Comparison of ENCODE assay signal across 8 cellular contexts in the genomic region with DNA sequence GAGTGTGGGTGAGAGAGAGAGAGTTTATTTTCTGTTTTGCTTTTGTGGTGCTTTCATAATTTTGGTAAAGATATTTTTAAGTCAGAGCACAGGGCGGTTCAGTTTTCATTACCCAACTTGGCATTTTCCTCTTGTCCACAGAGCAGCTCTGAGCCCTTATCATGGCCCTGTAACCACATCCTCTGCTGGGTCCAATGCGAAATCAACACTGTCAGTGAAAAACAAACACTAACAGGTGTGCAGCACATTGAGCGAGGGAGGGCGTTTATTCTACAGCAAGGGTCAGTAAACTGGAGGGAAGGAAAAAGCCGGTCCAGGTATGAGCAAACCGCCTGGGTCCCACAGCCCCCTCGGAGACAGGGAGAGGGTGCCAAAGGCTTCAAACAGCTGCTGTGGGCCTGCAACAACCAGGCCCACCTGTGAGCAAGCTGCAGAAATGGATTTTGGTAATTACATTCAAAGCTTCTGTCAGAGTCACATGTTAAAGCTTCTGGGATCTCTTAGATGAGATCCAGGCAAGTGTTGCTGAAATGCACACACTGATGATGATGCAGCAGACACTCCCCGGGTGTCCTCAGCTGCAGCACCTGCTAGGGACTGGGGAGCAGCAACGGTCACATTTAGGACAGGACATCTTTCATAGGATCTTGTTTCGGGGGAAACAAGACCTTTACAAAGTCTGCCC.
DNase-seq lines count a peak whose midpoint lies in the region; ATAC-seq and TF ChIP-seq lines count a peak whose summit lies in the region.

No MANE protein-coding gene starts in this region.

- H3K36me3 Mint-ChIP-seq in activated naive CD8-positive, alpha-beta T cell treated with anti-CD3 and anti-CD28 coated beads for 36 hours = no peaks in the 10 kb centered on the region
- H3K36me3 Mint-ChIP-seq in CD14-positive monocyte = no peaks in the 10 kb centered on the region

- H3K27ac ChIP-seq in heart right ventricle (peak overlapping the region in 1 of 10 donors; percentile 13), right atrium auricular region (no peak overlapping the region)

- peak in 1 of 2 donors; percentile 21 for DNase-seq in heart right ventricle
- no peak for DNase-seq in right atrium auricular region (ENCODE audit: low spot score)
- DNase-seq in NCI-H2196 treated with DMSO at 0.1 percent for 48 hours (lab: John Stamatoyannopoulos, UW; ENCODE audit: unreplicated experiment) = peak; percentile 86
- no peak for DNase-seq in activated naive CD8-positive, alpha-beta T cell treated with anti-CD3 and anti-CD28 coated beads for 36 hours
- no peak for DNase-seq in stimulated activated CD4-positive, alpha-beta T cell treated with anti-CD3 and anti-CD28 coated beads, Interleukin-2, amount 100 ng/mL, for 24 hours
- DNase-seq in CD14-positive monocyte (ENCODE audit: low spot score) = no peak

- H3K4me1 Mint-ChIP-seq in activated naive CD8-positive, alpha-beta T cell treated with anti-CD3 and anti-CD28 coated beads for 36 hours = peaks cover 33% of the 10 kb centered on the region
- H3K4me1 Mint-ChIP-seq in CD14-positive monocyte = peaks cover 6% of the 10 kb centered on the region

- no peak overlapping the region for H3K4me3 Mint-ChIP-seq in activated naive CD8-positive, alpha-beta T cell treated with anti-CD3 and anti-CD28 coated beads for 36 hours
- H3K4me3 Mint-ChIP-seq in CD14-positive monocyte = no peak overlapping the region

- TF ChIP-seq CTCF in heart right ventricle (IDR thresholded peaks at IDR 0.05) (no peak), right atrium auricular region (IDR thresholded peaks at IDR 0.05) (no peak), CD14-positive monocyte (IDR thresholded peaks at IDR 0.05) (no peak)

- WGBS in heart right ventricle, 2 donors = 79% methylated on average over 10 of the region's 10 CpGs

- intact Hi-C loops in heart right ventricle (cut with DNase I) (no loop called here), CD14-positive monocyte (cut with micrococcal nuclease) (no loop called here)

- H3K27me3 ChIP-seq in heart right ventricle (no peaks in the 10 kb centered on the region), right atrium auricular region (no peaks in the 10 kb centered on the region)

- H3K9me3 ChIP-seq in heart right ventricle = no peaks in the 10 kb centered on the region
- H3K9me3 ChIP-seq in right atrium auricular region = no peaks in the 10 kb centered on the region

- no peaks in the 10 kb centered on the region for H3K27me3 Mint-ChIP-seq in activated naive CD8-positive, alpha-beta T cell treated with anti-CD3 and anti-CD28 coated beads for 36 hours
- H3K27me3 Mint-ChIP-seq in CD14-positive monocyte (ENCODE audit: low read depth in 3 of 3) = peaks cover 0 to 20% (median 2%) of the 10 kb centered on the region in 3 donors

- H3K36me3 ChIP-seq in heart right ventricle (no peaks in the 10 kb centered on the region), right atrium auricular region (no peaks in the 10 kb centered on the region)

- peak overlapping the region; percentile 2 for H3K27ac Mint-ChIP-seq in activated naive CD8-positive, alpha-beta T cell treated with anti-CD3 and anti-CD28 coated beads for 36 hours
- no peak overlapping the region for H3K27ac Mint-ChIP-seq in CD14-positive monocyte

- H3K4me3 ChIP-seq in heart right ventricle (no peak overlapping the region), right atrium auricular region (no peak overlapping the region)

- no peaks in the 10 kb centered on the region for H3K9me3 Mint-ChIP-seq in activated naive CD8-positive, alpha-beta T cell treated with anti-CD3 and anti-CD28 coated beads for 36 hours
- peaks cover 0 to 1% (median 0%) of the 10 kb centered on the region in 7 donors for H3K9me3 Mint-ChIP-seq in CD14-positive monocyte

- ATAC-seq in heart right ventricle (peak in 5 of 8 donors; percentile 25 to 82 (median 64)), HG03039 (IDR thresholded peaks at IDR 0.05; ENCODE audit: unreplicated experiment) (peak; percentile 79), HG02840 (IDR thresholded peaks at IDR 0.05; ENCODE audit: low FRiP score, unreplicated experiment) (no peak)

- peaks cover 0 to 19% (median 0%) of the 10 kb centered on the region in 9 donors for H3K4me1 ChIP-seq in heart right ventricle
- peaks cover 0 to 7% of the 10 kb centered on the region in 2 donors for H3K4me1 ChIP-seq in right atrium auricular region
